In the genomic region with DNA sequence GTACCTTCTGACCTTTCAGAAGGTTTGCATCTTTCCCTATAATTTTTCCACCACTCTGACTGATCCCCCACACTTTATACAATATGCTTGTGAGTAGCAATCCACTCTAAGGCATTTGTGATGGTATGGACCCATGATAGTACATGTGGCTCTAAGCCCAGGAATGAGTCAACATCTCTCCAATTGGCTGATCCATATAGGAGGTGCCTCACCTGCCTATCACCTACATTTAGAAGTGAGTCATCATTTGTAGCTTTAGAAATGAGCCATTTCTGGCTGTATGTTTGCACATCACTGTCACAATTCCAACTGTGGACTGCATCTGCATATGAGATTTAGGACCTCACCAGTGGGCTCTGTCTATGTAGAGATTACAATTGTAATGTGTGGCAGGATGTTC, we compare ENCODE assay signal across 12 cellular contexts.
"Had no signal": no experiment of that assay in that cellular context is flagged by ENCODE, and none has a peak within 500 bp of the region (broad histone marks: within the 10 kb centered on the region; RNA-seq: fewer than 3 reads in every experiment).

No MANE protein-coding gene starts in this region.

- H3K9me3 ChIP-seq: thoracic aorta had no signal

- H3K4me3 ChIP-seq: left lung, thoracic aorta, upper lobe of left lung had no signal

- H3K36me3 ChIP-seq: left lung, thoracic aorta, upper lobe of left lung had no signal

- DNase-seq: activated naive CD4-positive, alpha-beta T cell; activated naive CD8-positive, alpha-beta T cell treated with anti-CD3 and anti-CD28 coated beads, Interleukin-2, amount 10 ng/mL, durations not matched to agents 7 days and 5 days; amygdala; caudate nucleus; effector memory CD8-positive, alpha-beta T cell; foreskin fibroblast; hypothalamus; islet precursor cell; left lung; T-helper 9 cell; upper lobe of left lung had no signal

- H3K27ac ChIP-seq: left lung, thoracic aorta, upper lobe of left lung had no signal

- H3K4me1 ChIP-seq: left lung, upper lobe of left lung had no signal

- ATAC-seq: effector memory CD8-positive, alpha-beta T cell; left lung had no signal

- H3K27me3 ChIP-seq: left lung, upper lobe of left lung had no signal
